ENCODE assay signal across 9 cellular contexts in the genomic region with DNA sequence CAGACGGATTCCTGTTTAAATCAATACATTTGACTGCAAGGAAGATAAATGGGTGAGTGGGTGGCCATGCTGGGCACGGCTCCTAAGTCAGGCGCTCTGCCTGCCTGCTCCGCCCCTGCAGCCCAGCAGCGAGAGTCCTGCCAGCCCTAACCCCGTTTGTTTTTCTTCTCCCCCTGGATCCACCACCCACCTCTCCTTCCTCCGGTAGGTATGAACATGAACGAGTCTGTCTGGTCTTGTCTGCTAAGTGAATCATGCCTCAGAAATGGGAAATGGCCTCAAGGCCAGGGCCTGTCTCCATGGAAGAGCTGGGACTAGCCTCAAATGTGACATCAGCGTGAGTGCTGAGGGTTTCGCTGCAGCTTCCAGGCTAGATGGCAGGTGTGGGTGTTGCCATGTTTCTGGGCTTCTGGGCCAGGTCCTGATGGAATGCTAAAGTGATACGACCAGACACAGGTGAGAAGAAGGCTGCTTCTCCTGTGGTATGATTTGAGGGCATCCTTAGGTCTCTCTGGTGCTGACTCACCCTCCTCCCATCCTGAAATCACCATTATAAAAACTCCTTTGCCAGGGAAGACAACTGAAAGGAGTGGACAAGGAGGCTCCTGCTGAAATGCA. TPM values are rescaled to one million over a fixed set of nuclear protein-coding genes. Genes with fewer than 3 reads are reported as not detected.
A peak's percentile ranks its signal among the peaks of the same experiment; 100 is the strongest.
DNase-seq lines count a peak whose midpoint lies in the region; ATAC-seq, FAIRE-seq and TF ChIP-seq lines count a peak whose summit lies in the region.
"Had no signal": no experiment of that assay in that cellular context is flagged by ENCODE, and none has a peak within 500 bp of the region (broad histone marks: within the 10 kb centered on the region; RNA-seq: fewer than 3 reads in every experiment).

No MANE protein-coding gene starts in this region.

- H2BK120ac ChIP-seq in H1 (replicated peaks; ENCODE audit: low read depth, low read length) (peak overlapping the region; percentile 30), mesenchymal stem cell (ENCODE audit: low read depth, low read length) (no peak overlapping the region)

- H3K18ac ChIP-seq in H1 (ENCODE audit: extremely low read depth, low read length): peak overlapping the region; percentile 93
- peak overlapping the region in 1 of 2 experiments; percentile 46 for H3K18ac ChIP-seq in mesenchymal stem cell (ENCODE audit: low read depth in 1 of 2, low read length in 2 of 2)

- CTCF ChIA-PET in H1 (lab: Charles Lee; ENCODE audit: partially characterized antibody): interaction anchor here (0.9 to 2.1 kb wide), 4 partner anchors 19 to 60 kb away, joined by 3 to 13 read pairs (median 3); no protein-coding TSS in a partner anchor

- H3K4me1 ChIP-seq in H1 (replicated peaks in 1 of 4; ENCODE audit: control insufficient read depth in 3 of 4, insufficient read depth in 4 of 4, low read length in 3 of 4): peaks cover 7 to 20% (median 13%) of the 10 kb centered on the region in 4 experiments
- H3K4me1 ChIP-seq in mesenchymal stem cell (ENCODE audit: control insufficient read depth, insufficient read depth, low read depth, low read length): peaks cover 8% of the 10 kb centered on the region
- H3K4me1 ChIP-seq in spleen: peaks cover 5 to 13% (median 10%) of the 10 kb centered on the region in 6 donors

- H3K36me3 ChIP-seq in H1 (ENCODE audit: control insufficient read depth in 2 of 4, insufficient read depth in 4 of 4, low read length in 3 of 4) (no peaks in the 10 kb centered on the region), mesenchymal stem cell (ENCODE audit: control insufficient read depth in 1 of 2, insufficient read depth in 2 of 2, low read depth in 1 of 2, low read length in 2 of 2) (no peaks in the 10 kb centered on the region), spleen (no peaks in the 10 kb centered on the region)

- H2AK5ac ChIP-seq in H1 (ENCODE audit: low read depth, low read length) (peak overlapping the region; percentile 75; the same call in 1 of the 2 replicates), mesenchymal stem cell (ENCODE audit: low read length, severe bottlenecking) (no peak overlapping the region)

- no peak for TF ChIP-seq CTCF in H1 (IDR thresholded peaks at IDR 0.05; ENCODE audit: control extremely low read depth in 1 of 3, insufficient read depth in 1 of 3, low read depth in 1 of 3, low read length in 3 of 3)
- TF ChIP-seq CTCF in D721Med (IDR thresholded peaks at IDR 0.05; ENCODE audit: insufficient read depth, missing control alignments): no peak
- TF ChIP-seq CTCF in spleen (IDR thresholded peaks at IDR 0.05 in 8 of 11, conservative IDR thresholded peaks at IDR 0.05 in 3 of 11): no peak

- no peak for TF ChIP-seq RAD21 in H1 (IDR thresholded peaks at IDR 0.05 in 1 of 2, conservative IDR thresholded peaks at IDR 0.05 in 1 of 2; ENCODE audit: low read depth in 2 of 2, low read length in 2 of 2)

- peaks cover 16% of the 10 kb centered on the region for H3K27me3 Mint-ChIP-seq in stimulated activated memory B cell treated with anti-CD40 and anti-IgM and Interleukin-4, amounts not matched to agents 10 μg/mL and 1 μg/mL and 100 μg/mL, for 72 hours

- H2BK15ac ChIP-seq in H1 (ENCODE audit: low read length) (peak overlapping the region; percentile 89; the same call in 1 of the 2 replicates), mesenchymal stem cell (ENCODE audit: low read depth, poor library complexity, severe bottlenecking) (no peak overlapping the region)

- H3K27ac ChIP-seq in H1 (ENCODE audit: low read depth, low read length) (no peak overlapping the region; the same call in 1 of the 2 replicates), mesenchymal stem cell (ENCODE audit: low read length, poor library complexity, severe bottlenecking) (peak overlapping the region; percentile 79), spleen (peak overlapping the region in 1 of 8 donors; percentile 11)
- H3K27ac ChIP-seq: C4-2B had no signal

- H3K56ac ChIP-seq in H1 (replicated peaks; ENCODE audit: insufficient read length, low read depth, low read length): no peak overlapping the region

- H4K91ac ChIP-seq in H1 (replicated peaks; ENCODE audit: insufficient read length, low read length): peak overlapping the region; percentile 71
- peak overlapping the region; percentile 80 for H4K91ac ChIP-seq in mesenchymal stem cell (ENCODE audit: low read length)

- H3K9me3 ChIP-seq in H1 (ENCODE audit: insufficient read depth in 2 of 2, low read depth in 1 of 2, low read length in 1 of 2): no peaks in the 10 kb centered on the region
- no peaks in the 10 kb centered on the region for H3K9me3 ChIP-seq in mesenchymal stem cell (ENCODE audit: control insufficient read depth, low read length)
- no peaks in the 10 kb centered on the region for H3K9me3 ChIP-seq in spleen

- peaks cover 6% of the 10 kb centered on the region; the same call in 1 of the 2 replicates for H3K23me2 ChIP-seq in H1 (ENCODE audit: low read depth, low read length)

- peak overlapping the region; percentile 99 for H2BK20ac ChIP-seq in H1 (ENCODE audit: low read length)

- H3K4me2 ChIP-seq in H1 (ENCODE audit: insufficient read depth in 1 of 2, low read depth in 2 of 2, low read length in 2 of 2): peak overlapping the region; percentile 49 to 66
- peak overlapping the region; percentile 36 for H3K4me2 ChIP-seq in mesenchymal stem cell (ENCODE audit: low read length, poor library complexity, severe bottlenecking)

- no peaks in the 10 kb centered on the region for H4K20me1 ChIP-seq in H1 (replicated peaks in 1 of 2; ENCODE audit: control insufficient read depth in 1 of 2, insufficient read depth in 2 of 2, low read length in 2 of 2)

- H3K14ac ChIP-seq in H1 (ENCODE audit: insufficient read length) (no peak overlapping the region), mesenchymal stem cell (ENCODE audit: low read length in 2 of 2) (no peak overlapping the region)

- ATAC-seq in stimulated activated memory B cell treated with anti-CD40 and anti-IgM and Interleukin-4, amounts not matched to agents 10 μg/mL and 1 μg/mL and 100 μg/mL, for 72 hours: no peak

- intact Hi-C loops in spleen (cut with DNase I; ENCODE audit: low total_unique reads): no loop called here

- DNase-seq in SIG-M5 treated with dmso at 0.1 percent for 504 hours (lab: John Stamatoyannopoulos, UW; ENCODE audit: unreplicated experiment) (peak; percentile 60), SIG-M5 (lab: John Stamatoyannopoulos, UW) (no peak), H1 (ENCODE audit: low read depth in 1 of 2, low spot score in 2 of 2) (no peak), mesenchymal stem cell (peak; percentile 80), activated gamma-delta T cell (lab: John Stamatoyannopoulos, UW) (no peak), D721Med (ENCODE audit: insufficient read length, low spot score) (no peak), spleen (no peak)

- H3K27me3 ChIP-seq in H1 (replicated peaks in 1 of 4; ENCODE audit: control insufficient read depth in 3 of 4, extremely low read depth in 1 of 4, insufficient read depth in 3 of 4, low read length in 3 of 4) (no peaks in the 10 kb centered on the region), mesenchymal stem cell (ENCODE audit: control insufficient read depth in 1 of 2, insufficient read depth in 1 of 2, low read length in 2 of 2) (no peaks in the 10 kb centered on the region), spleen (replicated peaks in 1 of 7) (peaks cover 0 to 4% (median 0%) of the 10 kb centered on the region in 7 donors)

- peaks cover 7% of the 10 kb centered on the region for H3K4me1 Mint-ChIP-seq in stimulated activated memory B cell treated with anti-CD40 and anti-IgM and Interleukin-4, amounts not matched to agents 10 μg/mL and 1 μg/mL and 100 μg/mL, for 72 hours

- POLR2A ChIA-PET in H1 (lab: Charles Lee; ENCODE audit: partially characterized antibody): interaction anchor here (0.9 kb wide), 1 partner anchor 15 kb away, joined by 5 read pairs; no protein-coding TSS in a partner anchor

- H3K4ac ChIP-seq in H1 (replicated peaks; ENCODE audit: insufficient read length, low read depth, low read length): peak overlapping the region; percentile 36
- H3K4ac ChIP-seq in mesenchymal stem cell (ENCODE audit: low read depth in 1 of 2, low read length in 2 of 2): no peak overlapping the region

- peak overlapping the region; percentile 49 for H4K5ac ChIP-seq in H1 (ENCODE audit: insufficient read length, low read depth, low read length)

- H3K23ac ChIP-seq in H1 (ENCODE audit: insufficient read length) (no peak overlapping the region), mesenchymal stem cell (ENCODE audit: low read length in 2 of 2) (no peak overlapping the region)

- no peaks in the 10 kb centered on the region for H3K36me3 Mint-ChIP-seq in stimulated activated memory B cell treated with anti-CD40 and anti-IgM and Interleukin-4, amounts not matched to agents 10 μg/mL and 1 μg/mL and 100 μg/mL, for 72 hours

- no peak overlapping the region for H3K27ac Mint-ChIP-seq in stimulated activated memory B cell treated with anti-CD40 and anti-IgM and Interleukin-4, amounts not matched to agents 10 μg/mL and 1 μg/mL and 100 μg/mL, for 72 hours

- TF ChIP-seq POLR2A in H1 (IDR thresholded peaks at IDR 0.05; ENCODE audit: control extremely low read depth in 1 of 2, low read depth in 2 of 2, low read length in 2 of 2): no peak
- TF ChIP-seq POLR2A in spleen (IDR thresholded peaks at IDR 0.05): no peak

- H3K4me3 ChIP-seq in H1 (ENCODE audit: extremely low read depth in 1 of 4, insufficient read depth in 2 of 4, low read depth in 3 of 4, low read length in 4 of 4) (no peak overlapping the region), mesenchymal stem cell (ENCODE audit: insufficient read depth in 1 of 2, low read depth in 1 of 2, low read length in 2 of 2) (peak overlapping the region in 1 of 2 experiments; percentile 49), spleen (no peak overlapping the region)

- H2BK12ac ChIP-seq in H1 (ENCODE audit: low read depth, low read length): peak overlapping the region; percentile 94
- peak overlapping the region; percentile 52 to 61 for H2BK12ac ChIP-seq in mesenchymal stem cell (ENCODE audit: low read length in 2 of 2)

- H3K4me3 Mint-ChIP-seq in stimulated activated memory B cell treated with anti-CD40 and anti-IgM and Interleukin-4, amounts not matched to agents 10 μg/mL and 1 μg/mL and 100 μg/mL, for 72 hours: no peak overlapping the region

- H4K8ac ChIP-seq in H1 (ENCODE audit: extremely low read depth, insufficient read depth, low read length) (no peak overlapping the region), mesenchymal stem cell (ENCODE audit: low read length) (peak overlapping the region; percentile 9)

- H3K9ac ChIP-seq in H1 (replicated peaks in 1 of 4; ENCODE audit: extremely low read depth in 1 of 4, low read depth in 3 of 4, low read length in 3 of 4): no peak overlapping the region
- peak overlapping the region; percentile 79 for H3K9ac ChIP-seq in mesenchymal stem cell (ENCODE audit: low read length)

- no peaks in the 10 kb centered on the region for H3K79me2 ChIP-seq in H1 (ENCODE audit: control insufficient read depth in 1 of 2, insufficient read depth in 2 of 2, low read length in 2 of 2)

- peak overlapping the region; percentile 83 for H2BK5ac ChIP-seq in H1 (ENCODE audit: low read depth, low read length)
- no peak overlapping the region for H2BK5ac ChIP-seq in mesenchymal stem cell (ENCODE audit: low read depth, low read length, poor library complexity, severe bottlenecking)

- FAIRE-seq in H1 (lab: Jason Lieb, UNC): no peak
- FAIRE-seq in D721Med (lab: Jason Lieb, UNC): no peak

- H3K9me3 Mint-ChIP-seq in stimulated activated memory B cell treated with anti-CD40 and anti-IgM and Interleukin-4, amounts not matched to agents 10 μg/mL and 1 μg/mL and 100 μg/mL, for 72 hours: no peaks in the 10 kb centered on the region

- H3K79me1 ChIP-seq in H1 (ENCODE audit: low read depth, low read length): no peaks in the 10 kb centered on the region
- H3K79me1 ChIP-seq in mesenchymal stem cell (replicated peaks; ENCODE audit: low read length, poor library complexity, severe bottlenecking): peaks cover 8% of the 10 kb centered on the region

- H2AFZ ChIP-seq in H1 (ENCODE audit: low read length) (peak overlapping the region; percentile 95), mesenchymal stem cell (ENCODE audit: low read depth, low read length) (no peak overlapping the region)

- TF ChIP-seq EP300 in H1 (IDR thresholded peaks at IDR 0.05; ENCODE audit: borderline replicate concordance in 1 of 2, low read depth in 2 of 2, low read length in 2 of 2): no peak

- WGBS in H1 (ENCODE audit: extremely low coverage in 1 of 2, insufficient coverage in 1 of 2, insufficient read length in 1 of 2, insufficient replicate concordance in 2 of 2, low coverage in 1 of 2, low lambda C conversion rate in 2 of 2, missing lambda C conversion rate in 1 of 2), 2 experiments: 69% methylated on average over 11 of the region's 11 CpGs; no CpG with 5 or more reads in 1 of the 2 experiments
- WGBS in mesenchymal stem cell: 24% methylated on average over 6 of the region's 11 CpGs
- WGBS in spleen, 5 donors: 67 to 79% (median 76%) methylated on average over 11 of the region's 11 CpGs

RNA-seq across cellular contexts. Expression of gene FEM1B, which starts 5.6 kb away (rescaled TPM):
- total RNA-seq in H1 (2021; fragmentation: NEBNext Ultra II Directional; extraction: Animal tissue kit (Norgen Biotek cat#: 25700)): 72.9 and 83.8 TPM in 2 replicates
- polyA plus RNA-seq in H1 (2011; rRNA removed) (21.2 and 36.1 TPM in 2 replicates), spleen (10 to 100 TPM in 1 of 3 donors, 1 to 10 TPM in 2; 6.2 to 10.4 (median 7.5) TPM)
- polyA plus RNA-seq in H1 (2011; cell fraction: cytosol; rRNA removed): 36.7 TPM
- polyA plus RNA-seq in H1 (2011; cell fraction: nucleus; rRNA removed): 75.5 TPM
- 42.3 to 65.4 TPM (median 49.3 TPM) in 4 replicates for polyA plus RNA-seq in H1 (2012, experiment 1 of 2)
- 2.1 TPM for polyA plus RNA-seq in H1 (2012, experiment 2 of 2)
- 28.4 TPM for polyA plus RNA-seq in H1 (2013, experiment 1 of 2)
- polyA plus RNA-seq in H1 (2013, experiment 2 of 2): 27.2 TPM
- polyA minus RNA-seq in H1 (2011; rRNA and poly(A)+ RNA removed): 568 and 799 TPM in 2 replicates
- 135 TPM for polyA minus RNA-seq in H1 (2011; cell fraction: cytosol; rRNA and poly(A)+ RNA removed)
- 269 TPM for polyA minus RNA-seq in H1 (2011; cell fraction: nucleus; rRNA and poly(A)+ RNA removed)
- 28.3 TPM for polyA plus RNA-seq in mesenchymal stem cell (2013, experiment 1 of 2)
- polyA plus RNA-seq in mesenchymal stem cell (2013, experiment 2 of 2): 28.2 TPM
- total RNA-seq in spleen: 10 to 100 TPM; 43.5 to 63.5 (median 45.6) TPM

RNA-seq across cellular contexts. Expression of gene CLN6, which starts 42.4 kb away (rescaled TPM):
- total RNA-seq in H1 (2021; fragmentation: NEBNext Ultra II Directional; extraction: Animal tissue kit (Norgen Biotek cat#: 25700)): 60.0 and 62.3 TPM in 2 replicates
- 137 and 140 TPM in 2 replicates for polyA plus RNA-seq in H1 (2011; rRNA removed)
- polyA plus RNA-seq in H1 (2011; cell fraction: cytosol; rRNA removed): 83.3 TPM
- 151 TPM for polyA plus RNA-seq in H1 (2011; cell fraction: nucleus; rRNA removed)
- polyA plus RNA-seq in H1 (2012, experiment 1 of 2): 40.9 to 66.3 TPM (median 64.6 TPM) in 4 replicates
- 62.3 TPM for polyA plus RNA-seq in H1 (2012, experiment 2 of 2)
- polyA plus RNA-seq in H1 (2013, experiment 1 of 2): 62.0 TPM
- polyA plus RNA-seq in H1 (2013, experiment 2 of 2): 74.5 TPM
- polyA minus RNA-seq in H1 (2011; rRNA and poly(A)+ RNA removed): 182 and 205 TPM in 2 replicates
- 53.9 TPM for polyA minus RNA-seq in H1 (2011; cell fraction: cytosol; rRNA and poly(A)+ RNA removed)
- polyA minus RNA-seq in H1 (2011; cell fraction: nucleus; rRNA and poly(A)+ RNA removed): 87.0 TPM
- 23.5 TPM for polyA plus RNA-seq in mesenchymal stem cell (2013, experiment 1 of 2)
- polyA plus RNA-seq in mesenchymal stem cell (2013, experiment 2 of 2): 23.2 TPM
- total RNA-seq in spleen: 10 to 100 TPM; 25.0 to 38.6 (median 29.7) TPM
- 10 to 100 TPM in 2 of 3 donors, 1 to 10 TPM in 1; 9.8 to 21.7 (median 18.1) TPM for polyA plus RNA-seq in spleen

Comparison
In these comparisons a context has a peak if more than half of its experiments do, and no peak if none do; other contexts are left out.
1. DNase-seq: peak in SIG-M5 treated with dmso at 0.1 percent for 504 hours (single experiment) and mesenchymal stem cell (single experiment); none in SIG-M5 (single experiment), H1 (0 of 2), activated gamma-delta T cell (single experiment), D721Med (single experiment) and spleen (single experiment).